ENCODE assay signal across 39 cellular contexts in genomic region chr17:47913050-47913449, GRCh38. TPM values are rescaled to one million over a fixed set of nuclear protein-coding genes. Genes with fewer than 3 reads are reported as not detected.
"Had no signal": no experiment of that assay in that cellular context is flagged by ENCODE, and none has a peak within 500 bp of the region (broad histone marks: within the 10 kb centered on the region; RNA-seq: fewer than 3 reads in every experiment).

No MANE protein-coding gene starts in this region.

- DNase-seq: activated CD4-positive, alpha-beta T cell treated with anti-CD3 and anti-CD28 coated beads for 1 hour; activated CD4-positive, alpha-beta T cell treated with anti-CD3 and anti-CD28 coated beads, Interleukin-2, amount 10 ng/mL, durations not matched to agents 24 days and 14 days; activated CD4-positive, alpha-beta T cell treated with anti-CD3 and anti-CD28 coated beads, Interleukin-2, amount 50 U/mL, for 4 hours; activated CD4-positive, CD25-positive, alpha-beta regulatory T cell; activated CD8-positive, alpha-beta T cell treated with anti-CD3 and anti-CD28 coated beads for 36 hours; activated effector memory CD4-positive, alpha-beta T cell treated with Interleukin-2 at 50 U/mL for 16 hours; activated naive CD4-positive, alpha-beta T cell treated with anti-CD3 and anti-CD28 coated beads, Interleukin-2, amount 50 U/mL, for 16 hours; activated naive CD8-positive, alpha-beta T cell treated with anti-CD3 and anti-CD28 coated beads, Interleukin-2, amount 10 ng/mL, durations not matched to agents 7 days and 5 days; activated T-cell treated with anti-CD3 and anti-CD28 coated beads, Interleukin-2, amount 50 U/mL, for 1 hour; amygdala; MM.1S; MV-4-11; NCI-H1092; NCI-H1436 treated with DMSO at 0.1 percent for 48 hours; NCI-H1694 treated with DMSO at 0.1 percent for 48 hours; NCI-H2029; NCI-H345; NCI-H526; NCI-H748 treated with DMSO at 0.1 percent for 48 hours; NK-92 treated with Interleukin-12 subunit alpha and Interleukin-12 subunit beta, amount 100 ng/mL, for 24 hours; PC-3; Peyer's patch; RPMI8226; SIG-M5; SW 1271; T-helper 1 cell; T1000; WERI-Rb-1 had no signal

- H3K4me3 ChIP-seq: ascending aorta, cardiac muscle cell, coronary artery, Peyer's patch had no signal

- H3K27me3 Mint-ChIP-seq: activated CD4-positive, alpha-beta T cell treated with anti-CD3 and anti-CD28 coated beads, Interleukin-2, amount 10 ng/mL, durations not matched to agents 24 days and 14 days; activated CD8-positive, alpha-beta T cell treated with anti-CD3 and anti-CD28 coated beads for 36 hours; activated naive CD8-positive, alpha-beta T cell treated with anti-CD3 and anti-CD28 coated beads, Interleukin-2, amount 10 ng/mL, durations not matched to agents 7 days and 5 days had no signal

- H3K4me3 Mint-ChIP-seq: activated CD4-positive, alpha-beta T cell treated with anti-CD3 and anti-CD28 coated beads, Interleukin-2, amount 10 ng/mL, durations not matched to agents 24 days and 14 days; activated CD8-positive, alpha-beta T cell treated with anti-CD3 and anti-CD28 coated beads for 36 hours; activated naive CD8-positive, alpha-beta T cell treated with anti-CD3 and anti-CD28 coated beads, Interleukin-2, amount 10 ng/mL, durations not matched to agents 7 days and 5 days; activated T-helper 1 cell treated with anti-CD3 and anti-CD28 coated beads, Interleukin-12 subunit alpha, Interleukin-12 subunit beta, Interleukin-2, Interleukin-4 antibody, amounts not matched to agents 30 ng/mL and 10 ng/mL and 1 ng/mL, durations not matched to agents 14 hours and 24 hours and 36 hours had no signal

- H3K27ac ChIP-seq: ascending aorta, cardiac muscle cell, coronary artery, Peyer's patch, WERI-Rb-1 had no signal

- H3K9me3 ChIP-seq: ascending aorta, Peyer's patch had no signal

- H3K27ac Mint-ChIP-seq: activated CD4-positive, alpha-beta T cell treated with anti-CD3 and anti-CD28 coated beads, Interleukin-2, amount 10 ng/mL, durations not matched to agents 24 days and 14 days; activated CD8-positive, alpha-beta T cell treated with anti-CD3 and anti-CD28 coated beads for 36 hours; activated naive CD8-positive, alpha-beta T cell treated with anti-CD3 and anti-CD28 coated beads, Interleukin-2, amount 10 ng/mL, durations not matched to agents 7 days and 5 days; activated T-helper 1 cell treated with anti-CD3 and anti-CD28 coated beads, Interleukin-12 subunit alpha, Interleukin-12 subunit beta, Interleukin-2, Interleukin-4 antibody, amounts not matched to agents 30 ng/mL and 10 ng/mL and 1 ng/mL, durations not matched to agents 14 hours and 24 hours and 36 hours had no signal

- H3K27me3 ChIP-seq: ascending aorta, cardiac muscle cell, Peyer's patch had no signal

- H3K9me3 Mint-ChIP-seq: activated CD4-positive, alpha-beta T cell treated with anti-CD3 and anti-CD28 coated beads, Interleukin-2, amount 10 ng/mL, durations not matched to agents 24 days and 14 days; activated CD8-positive, alpha-beta T cell treated with anti-CD3 and anti-CD28 coated beads for 36 hours; activated naive CD8-positive, alpha-beta T cell treated with anti-CD3 and anti-CD28 coated beads, Interleukin-2, amount 10 ng/mL, durations not matched to agents 7 days and 5 days; activated T-helper 1 cell treated with anti-CD3 and anti-CD28 coated beads, Interleukin-12 subunit alpha, Interleukin-12 subunit beta, Interleukin-2, Interleukin-4 antibody, amounts not matched to agents 30 ng/mL and 10 ng/mL and 1 ng/mL, durations not matched to agents 14 hours and 24 hours and 36 hours had no signal

- H3K4me1 ChIP-seq: Peyer's patch had no signal

- ATAC-seq: activated CD8-positive, alpha-beta T cell treated with anti-CD3 and anti-CD28 coated beads for 36 hours; PC-3; Right ventricle myocardium inferior; SK-N-SH treated with all-trans-retinoic acid at 6 μM for 48 hours had no signal

RNA-seq across cellular contexts. Expression of gene PRR15L, which starts 44.6 kb away (rescaled TPM):
- total RNA-seq: activated CD4-positive, alpha-beta T cell treated with anti-CD3 and anti-CD28 coated beads, Interleukin-2, amount 10 ng/mL, durations not matched to agents 24 days and 14 days; activated CD8-positive, alpha-beta memory T cell treated with anti-CD3 and anti-CD28 coated beads for 36 hours; activated CD8-positive, alpha-beta T cell treated with anti-CD3 and anti-CD28 coated beads for 36 hours; activated naive CD8-positive, alpha-beta T cell treated with anti-CD3 and anti-CD28 coated beads, Interleukin-2, amount 10 ng/mL, durations not matched to agents 7 days and 5 days; activated T-helper 1 cell treated with anti-CD3 and anti-CD28 coated beads, Interleukin-12 subunit alpha, Interleukin-12 subunit beta, Interleukin-2, Interleukin-4 antibody, amounts not matched to agents 30 ng/mL and 10 ng/mL and 1 ng/mL, durations not matched to agents 14 hours and 24 hours and 36 hours; ascending aorta; cardiac muscle cell; LHCN-M2; NCI-H460; Right ventricle myocardium inferior; SK-MEL-5; T-helper 2 cell treated with Interferon-gamma antibody and Interleukin-4, amounts not matched to agents 100 ng/mL and 5 ng/mL, for 36 hours had no signal
- polyA plus RNA-seq: cardiac muscle cell had no signal
